4 cellular contexts compared by ENCODE assay signal in the genomic region with DNA sequence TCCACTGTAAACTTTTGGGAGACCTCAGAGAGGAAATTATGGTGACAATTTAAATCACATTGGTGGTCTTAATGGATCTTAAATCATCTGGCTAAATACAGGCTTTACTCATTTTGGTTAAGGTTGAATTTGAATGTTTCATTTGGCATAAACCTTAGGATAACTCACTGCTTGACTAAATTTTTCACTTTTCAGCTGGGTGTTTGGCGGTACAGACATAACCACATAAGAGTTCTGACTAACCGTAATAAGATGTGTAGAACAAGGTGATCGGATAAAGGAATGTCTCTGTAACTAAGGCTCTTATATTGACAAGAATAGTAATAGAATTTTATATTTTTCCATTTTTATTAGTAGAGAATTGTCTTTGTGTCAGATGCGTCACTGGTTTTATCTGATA.
"Had no signal": no experiment of that assay in that cellular context is flagged by ENCODE, and none has a peak within 500 bp of the region (broad histone marks: within the 10 kb centered on the region; RNA-seq: fewer than 3 reads in every experiment).

No MANE protein-coding gene starts in this region.

- H2AFZ ChIP-seq: GM23338 had no signal

- H3K4me3 ChIP-seq: GM23338 had no signal

- DNase-seq: H9, HCEC 1CT, KBM-7 had no signal

- H3K4me2 ChIP-seq: GM23338 had no signal
